1 cellular context compared by ENCODE assay signal in genomic region chr14:102362545-102363181, GRCh38.
TF ChIP-seq lines count a peak whose summit lies in the region.

Gene CINP (minus strand): TSS chr14:102362890. CDS start chr14:102362851, 39 bp downstream.
Gene TECPR2 (plus strand): TSS chr14:102362941. CDS start chr14:102376722, 13,781 bp downstream.

TF ChIP-seq in SK-N-SH, 30 proteins besides CTCF, POLR2A, EP300 and RAD21 (continued from another document):
- TF ChIP-seq, protein P1, sequence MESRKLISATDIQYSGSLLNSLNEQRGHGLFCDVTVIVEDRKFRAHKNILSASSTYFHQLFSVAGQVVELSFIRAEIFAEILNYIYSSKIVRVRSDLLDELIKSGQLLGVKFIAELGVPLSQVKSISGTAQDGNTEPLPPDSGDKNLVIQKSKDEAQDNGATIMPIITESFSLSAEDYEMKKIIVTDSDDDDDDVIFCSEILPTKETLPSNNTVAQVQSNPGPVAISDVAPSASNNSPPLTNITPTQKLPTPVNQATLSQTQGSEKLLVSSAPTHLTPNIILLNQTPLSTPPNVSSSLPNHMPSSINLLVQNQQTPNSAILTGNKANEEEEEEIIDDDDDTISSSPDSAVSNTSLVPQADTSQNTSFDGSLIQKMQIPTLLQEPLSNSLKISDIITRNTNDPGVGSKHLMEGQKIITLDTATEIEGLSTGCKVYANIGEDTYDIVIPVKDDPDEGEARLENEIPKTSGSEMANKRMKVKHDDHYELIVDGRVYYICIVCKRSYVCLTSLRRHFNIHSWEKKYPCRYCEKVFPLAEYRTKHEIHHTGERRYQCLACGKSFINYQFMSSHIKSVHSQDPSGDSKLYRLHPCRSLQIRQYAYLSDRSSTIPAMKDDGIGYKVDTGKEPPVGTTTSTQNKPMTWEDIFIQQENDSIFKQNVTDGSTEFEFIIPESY (IDR thresholded peaks at IDR 0.05; ENCODE audit: borderline replicate concordance, low read depth): no peak
- TF ChIP-seq USF1 (IDR thresholded peaks at IDR 0.05; ENCODE audit: borderline replicate concordance, low read depth): no peak
- no peak for TF ChIP-seq RXRA (IDR thresholded peaks at IDR 0.05; ENCODE audit: borderline replicate concordance, low read depth)
- no peak for TF ChIP-seq IRF3 (IDR thresholded peaks at IDR 0.05; ENCODE audit: low read depth, low read length)
- TF ChIP-seq, protein P2, sequence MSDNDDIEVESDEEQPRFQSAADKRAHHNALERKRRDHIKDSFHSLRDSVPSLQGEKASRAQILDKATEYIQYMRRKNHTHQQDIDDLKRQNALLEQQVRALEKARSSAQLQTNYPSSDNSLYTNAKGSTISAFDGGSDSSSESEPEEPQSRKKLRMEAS (IDR thresholded peaks at IDR 0.05; ENCODE audit: low read depth): peak; percentile 44; the same call in 1 of the 2 replicates
- TF ChIP-seq NRF1 (IDR thresholded peaks at IDR 0.05; ENCODE audit: low read depth, low read length): no peak
- no peak for TF ChIP-seq FOSL2 (IDR thresholded peaks at IDR 0.05; ENCODE audit: borderline replicate concordance, low read depth)
- TF ChIP-seq GATA2 (CRISPR knock-in tag; IDR thresholded peaks at IDR 0.05): no peak
- no peak; the same call in 1 of the 2 replicates for TF ChIP-seq YY1 (IDR thresholded peaks at IDR 0.05; ENCODE audit: low read depth)
- no peak for TF ChIP-seq SMC3 (IDR thresholded peaks at IDR 0.05; ENCODE audit: low read depth, low read length)
- no peak for TF ChIP-seq FOXJ3 (CRISPR knock-in tag; IDR thresholded peaks at IDR 0.05)
- no peak for TF ChIP-seq REST (IDR thresholded peaks at IDR 0.05; ENCODE audit: low read depth, low read length)
- TF ChIP-seq TCF12 (IDR thresholded peaks at IDR 0.05): peak; percentile 31; the same call in 1 of the 2 replicates
- TF ChIP-seq NFIC (IDR thresholded peaks at IDR 0.05; ENCODE audit: borderline replicate concordance): no peak
- TF ChIP-seq ELF1 (IDR thresholded peaks at IDR 0.05): no peak
- peak; percentile 50 for TF ChIP-seq CHD2 (IDR thresholded peaks at IDR 0.05; ENCODE audit: low read length, partially characterized antibody)
- TF ChIP-seq JUND (IDR thresholded peaks at IDR 0.05): no peak
- TF ChIP-seq TEAD4 (IDR thresholded peaks at IDR 0.05; ENCODE audit: borderline replicate concordance, insufficient read depth): no peak
- TF ChIP-seq GABPA (IDR thresholded peaks at IDR 0.05; ENCODE audit: low read depth): peak; percentile 89
- no peak for TF ChIP-seq RCOR1 (IDR thresholded peaks at IDR 0.05; ENCODE audit: low read length)
- no peak for TF ChIP-seq EZH2phosphoT487 (IDR thresholded peaks at IDR 0.05; ENCODE audit: borderline replicate concordance, low read depth)
- TF ChIP-seq TAF1 (IDR thresholded peaks at IDR 0.05; ENCODE audit: borderline replicate concordance, low read depth, low read length): peak; percentile 76; the same call in 1 of the 2 replicates
- peak; percentile 90 for TF ChIP-seq MXI1 (IDR thresholded peaks at IDR 0.05; ENCODE audit: low read depth, low read length)
